Comparison of ENCODE assay signal across 8 cellular contexts in the genomic region with DNA sequence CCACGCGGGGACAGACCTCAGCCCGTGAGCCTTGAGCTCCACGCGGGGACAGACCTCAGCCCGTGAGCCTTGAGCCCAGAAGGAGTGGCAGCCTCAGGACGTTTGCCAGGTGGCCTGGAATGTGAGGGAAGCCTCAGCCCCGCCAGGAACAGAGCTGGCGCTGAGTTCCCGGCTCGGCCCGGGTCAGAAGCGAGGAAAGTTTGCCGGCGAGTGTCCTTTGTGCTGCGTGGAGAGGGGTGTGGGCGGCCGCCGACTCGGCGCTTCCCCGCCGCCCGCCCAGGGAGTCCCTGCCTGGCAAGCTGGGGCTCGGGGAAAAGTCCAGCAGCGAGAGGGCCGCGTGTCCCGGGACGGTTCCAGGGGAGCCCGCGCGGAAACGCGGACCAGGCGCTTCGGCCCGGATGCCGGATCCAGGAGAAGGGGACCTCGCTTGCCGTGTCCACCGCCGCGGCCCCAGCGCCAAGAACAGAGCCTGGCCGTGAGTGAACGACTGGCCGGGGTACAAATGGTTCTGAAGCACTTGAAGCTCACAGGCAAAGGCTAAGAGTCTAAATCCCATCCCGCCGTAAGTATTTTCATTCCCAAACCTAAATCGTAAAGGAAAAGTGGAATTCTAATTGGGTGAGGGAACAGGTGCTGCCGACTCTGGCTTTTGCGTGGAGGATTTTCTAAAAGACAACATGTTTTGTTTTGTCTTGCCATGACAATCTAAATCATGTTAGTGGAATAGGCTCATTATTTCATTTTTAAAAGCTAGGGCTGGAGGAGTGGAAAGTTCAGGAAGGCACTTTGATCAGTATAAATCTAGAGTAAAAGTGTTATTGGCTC. TPM values are rescaled to one million over a fixed set of nuclear protein-coding genes. Genes with fewer than 3 reads are reported as not detected.
DNase-seq lines count a peak whose midpoint lies in the region; ATAC-seq, FAIRE-seq and TF ChIP-seq lines count a peak whose summit lies in the region.

No MANE protein-coding gene starts in this region.

- BruUV-seq in mammary epithelial cell (replicated peaks; lab: Mats Ljungman, UMichigan) (no TSS peak), HepG2 (replicated peaks; lab: Mats Ljungman, UMichigan) (no TSS peak)

- CTCF ChIA-PET in mammary epithelial cell (lab: Charles Lee; ENCODE audit: low non-redundant PET) (no interaction called here), HepG2 (lab: Yijun Ruan, JAX; ENCODE audit: low intra/inter-chr PET ratio, low total read pairs) (no interaction called here)

- POLR2A ChIA-PET in HepG2 (lab: Yijun Ruan, JAX), result no interaction called here

- H3K4me3 ChIP-seq in LNCaP clone FGC (ENCODE audit: low read depth, low read length) (peak overlapping the region; percentile 76), mammary epithelial cell (replicated peaks in 1 of 3; ENCODE audit: insufficient read depth in 1 of 3, low read depth in 2 of 3, low read length in 3 of 3) (peak overlapping the region in 1 of 3 experiments; percentile 24), HepG2 (replicated peaks in 1 of 3; ENCODE audit: insufficient read depth in 1 of 3, low read depth in 2 of 3, low read length in 3 of 3) (no peak overlapping the region)

- WGBS in mammary epithelial cell (ENCODE audit: low coverage, missing lambda C conversion rate), result 4% methylated on average over 26 of the region's 53 CpGs
- WGBS in HepG2 (ENCODE audit: low lambda C conversion rate), result 41% methylated on average over 11 of the region's 53 CpGs

- TF ChIP-seq CTCF in LNCaP clone FGC (IDR thresholded peaks at IDR 0.05; ENCODE audit: control insufficient read depth, extremely low read depth, insufficient read depth) (no peak), mammary epithelial cell (conservative IDR thresholded peaks at IDR 0.05 in 1 of 2, IDR thresholded peaks at IDR 0.05 in 1 of 2; ENCODE audit: extremely low read depth in 1 of 2, insufficient read depth in 1 of 2, low read depth in 1 of 2, low read length in 2 of 2) (no peak), HepG2 (CRISPR knock-in tag; IDR thresholded peaks at IDR 0.05) (no peak)

- ATAC-seq in HepG2 (peak; percentile 54), HG03457 (IDR thresholded peaks at IDR 0.05; ENCODE audit: unreplicated experiment) (no peak), GM21515 (IDR thresholded peaks at IDR 0.05; ENCODE audit: unreplicated experiment) (no peak)

- H3K4me1 Mint-ChIP-seq in stimulated activated naive CD8-positive, alpha-beta T cell treated with anti-CD3 and anti-CD28 coated beads, Interleukin-15, Interleukin-2, amounts not matched to agents 100 ng/mL and 50 ng/mL, for 24 hours (ENCODE audit: low read depth), result peaks cover 20% of the 10 kb centered on the region

- TF ChIP-seq POLR2A in HepG2 (IDR thresholded peaks at IDR 0.05; ENCODE audit: insufficient read depth in 1 of 2, low read depth in 2 of 2, low read length in 2 of 2), result no peak

- in situ Hi-C loops in mammary epithelial cell (cut with MboI; ENCODE audit: low sequenced_read_pairs in 2 of 2) (no loop called here), HepG2 (cut with HindIII; ENCODE audit: extremely low pct_ligation_motif_present, low pct_unique_long_range_greater_than_20kb) (no loop called here)

- H3K36me3 Mint-ChIP-seq in stimulated activated naive CD8-positive, alpha-beta T cell treated with anti-CD3 and anti-CD28 coated beads, Interleukin-15, Interleukin-2, amounts not matched to agents 100 ng/mL and 50 ng/mL, for 24 hours (ENCODE audit: low read depth), result no peaks in the 10 kb centered on the region

- H3K4me2 ChIP-seq in mammary epithelial cell (ENCODE audit: insufficient read depth, low read depth, low read length) (peak overlapping the region; percentile 69), HepG2 (ENCODE audit: low read depth, low read length) (no peak overlapping the region)

- DNase-seq in LNCaP clone FGC (ENCODE audit: low read depth) (no peak), mammary epithelial cell (no peak), HepG2 (ENCODE audit: low spot score) (no peak), NCI-H510A (lab: John Stamatoyannopoulos, UW) (no peak), HT-29 (ENCODE audit: low spot score) (no peak)

- peak overlapping the region; percentile 26 for H2AFZ ChIP-seq in mammary epithelial cell (ENCODE audit: low read depth, low read length)
- no peak overlapping the region for H2AFZ ChIP-seq in HepG2 (ENCODE audit: low read length)

- peak overlapping the region; percentile 81 for H3K4me3 Mint-ChIP-seq in stimulated activated naive CD8-positive, alpha-beta T cell treated with anti-CD3 and anti-CD28 coated beads, Interleukin-15, Interleukin-2, amounts not matched to agents 100 ng/mL and 50 ng/mL, for 24 hours

- no peak overlapping the region for H3K27ac Mint-ChIP-seq in stimulated activated naive CD8-positive, alpha-beta T cell treated with anti-CD3 and anti-CD28 coated beads, Interleukin-15, Interleukin-2, amounts not matched to agents 100 ng/mL and 50 ng/mL, for 24 hours

- H3K79me2 ChIP-seq in mammary epithelial cell (ENCODE audit: insufficient read depth, low read length) (no peaks in the 10 kb centered on the region), HepG2 (ENCODE audit: insufficient read depth, low read length) (no peaks in the 10 kb centered on the region)

- no peak for FAIRE-seq in HepG2 (lab: Jason Lieb, UNC)

- H3K27me3 ChIP-seq in mammary epithelial cell (ENCODE audit: insufficient read depth, low read length), result peaks cover 30% of the 10 kb centered on the region
- peaks cover 4 to 35% of the 10 kb centered on the region in 2 experiments for H3K27me3 ChIP-seq in HepG2 (ENCODE audit: control insufficient read depth in 1 of 2, insufficient read depth in 2 of 2, low read length in 2 of 2)

- H3K36me3 ChIP-seq in mammary epithelial cell (ENCODE audit: insufficient read depth, low read length), result no peaks in the 10 kb centered on the region
- no peaks in the 10 kb centered on the region for H3K36me3 ChIP-seq in HepG2 (replicated peaks in 1 of 2; ENCODE audit: control insufficient read depth in 1 of 2, insufficient read depth in 2 of 2, low read length in 2 of 2)

- peaks cover 40% of the 10 kb centered on the region for H3K27me3 Mint-ChIP-seq in stimulated activated naive CD8-positive, alpha-beta T cell treated with anti-CD3 and anti-CD28 coated beads, Interleukin-15, Interleukin-2, amounts not matched to agents 100 ng/mL and 50 ng/mL, for 24 hours

- H3K9ac ChIP-seq in mammary epithelial cell (ENCODE audit: insufficient read depth, low read length), result no peak overlapping the region
- H3K9ac ChIP-seq in HepG2 (ENCODE audit: insufficient read depth, low read depth, low read length), result no peak overlapping the region

- dilution Hi-C loops in mammary epithelial cell (cut with HindIII; ENCODE audit: low sequenced_read_pairs), result no loop called here

- H4K20me1 ChIP-seq in mammary epithelial cell (ENCODE audit: insufficient read depth, low read length) (no peaks in the 10 kb centered on the region), HepG2 (ENCODE audit: insufficient read depth, low read length) (no peaks in the 10 kb centered on the region)

- H3K27ac ChIP-seq in mammary epithelial cell (ENCODE audit: insufficient read depth, low read depth, low read length) (no peak overlapping the region), HepG2 (ENCODE audit: extremely low read length, insufficient read depth, low read length) (no peak overlapping the region)

- H3K9me3 ChIP-seq in mammary epithelial cell (replicated peaks; ENCODE audit: insufficient read depth, low read length) (no peaks in the 10 kb centered on the region), HepG2 (ENCODE audit: low read length) (no peaks in the 10 kb centered on the region)

- H3K4me1 ChIP-seq in mammary epithelial cell (ENCODE audit: insufficient read depth, low read length) (peaks cover 10% of the 10 kb centered on the region), HepG2 (ENCODE audit: insufficient read depth, low read length) (no peaks in the 10 kb centered on the region)

- TF ChIP-seq RAD21 in HepG2 (CRISPR knock-in tag; IDR thresholded peaks at IDR 0.05), result no peak

- no peaks in the 10 kb centered on the region for H3K9me3 Mint-ChIP-seq in stimulated activated naive CD8-positive, alpha-beta T cell treated with anti-CD3 and anti-CD28 coated beads, Interleukin-15, Interleukin-2, amounts not matched to agents 100 ng/mL and 50 ng/mL, for 24 hours

- TF ChIP-seq EP300 in HepG2 (IDR thresholded peaks at IDR 0.05; ENCODE audit: low read depth in 2 of 2, low read length in 2 of 2), result no peak
- no peak for TF ChIP-seq EP300 in HepG2 (CRISPR knock-in tag; IDR thresholded peaks at IDR 0.05; ENCODE audit: borderline replicate concordance)

- intact Hi-C loops in mammary epithelial cell (cut with micrococcal nuclease), result no loop called here
- intact Hi-C loops in HepG2 (cut with micrococcal nuclease; ENCODE audit: unreplicated experiment), result no loop called here

TF ChIP-seq in HepG2, 621 proteins besides CTCF, POLR2A, EP300 and RAD21 (continues in another document):
- TF ChIP-seq HCFC1 (IDR thresholded peaks at IDR 0.05; ENCODE audit: low read depth, low read length) (no peak), ZNF883 (CRISPR knock-in tag; IDR thresholded peaks at IDR 0.05; ENCODE audit: not compliant biosample characterization) (no peak)

RNA-seq across cellular contexts. Expression of gene LRRN1, which starts 1.7 kb away (rescaled TPM):
- total RNA-seq in mammary epithelial cell, result 10 to 100 TPM in 1 of 2 donors, not detected in 1; 37.0 TPM
- polyA plus RNA-seq in mammary epithelial cell, result 0.08 TPM
- not detected for polyA minus RNA-seq in mammary epithelial cell
- not detected in 2 replicates for total RNA-seq in HepG2 (2016; rRNA removed; fragmentation: Illumina TruSeq; extraction: Trizol)
- not detected in 2 replicates for total RNA-seq in HepG2 (2016; cell fraction: cytosol; rRNA removed; fragmentation: Illumina TruSeq; extraction: Trizol; ENCODE audit: low read depth)
- total RNA-seq in HepG2 (2016; cell fraction: insoluble cytoplasmic fraction; rRNA removed; fragmentation: Illumina TruSeq; extraction: Trizol), result not detected in 2 replicates
- not detected in 2 replicates for total RNA-seq in HepG2 (2016; cell fraction: membrane; rRNA removed; fragmentation: Illumina TruSeq; extraction: Trizol)
- not detected in 2 replicates for total RNA-seq in HepG2 (2016; cell fraction: nucleus; rRNA removed; fragmentation: Illumina TruSeq; extraction: Trizol)
- polyA plus RNA-seq in HepG2 (2011; rRNA removed), result 0.01 TPM in 1 of 2 replicates, not detected in the other
- not detected in 2 replicates for polyA plus RNA-seq in HepG2 (2011; cell fraction: cytosol; rRNA removed)
- 0.03 TPM in 1 of 2 replicates, not detected in the other for polyA plus RNA-seq in HepG2 (2011; cell fraction: nucleus; rRNA removed)
- polyA plus RNA-seq in HepG2 (2012), result 0.04 TPM in 1 of 2 replicates, not detected in the other
- polyA plus RNA-seq in HepG2 (2016; cell fraction: cytosol; fragmentation: Illumina TruSeq; extraction: Trizol; ENCODE audit: low read depth), result not detected in 2 replicates
- not detected in 2 replicates for polyA plus RNA-seq in HepG2 (2016; cell fraction: insoluble cytoplasmic fraction; fragmentation: Illumina TruSeq; extraction: Trizol; ENCODE audit: low read depth)
- polyA plus RNA-seq in HepG2 (2016; cell fraction: membrane; fragmentation: Illumina TruSeq; extraction: Trizol; ENCODE audit: low read depth), result not detected in 2 replicates
- not detected in 2 replicates for polyA plus RNA-seq in HepG2 (2016; cell fraction: nucleus; fragmentation: Illumina TruSeq; extraction: Trizol; ENCODE audit: insufficient read depth, low read depth)
- polyA minus RNA-seq in HepG2 (2011; rRNA and poly(A)+ RNA removed; ENCODE audit: low replicate concordance), result not detected in 2 replicates
- not detected in 2 replicates for polyA minus RNA-seq in HepG2 (2011; cell fraction: cytosol; rRNA and poly(A)+ RNA removed)
- not detected in 2 replicates for polyA minus RNA-seq in HepG2 (2011; cell fraction: nucleus; rRNA and poly(A)+ RNA removed)
- 0.92 TPM in 1 of 2 replicates, not detected in the other for total RNA-seq in HT-29 (2014; rRNA removed; shearing (Covaris generic))
